ENCODE assay signal across 15 cellular contexts in the genomic region with DNA sequence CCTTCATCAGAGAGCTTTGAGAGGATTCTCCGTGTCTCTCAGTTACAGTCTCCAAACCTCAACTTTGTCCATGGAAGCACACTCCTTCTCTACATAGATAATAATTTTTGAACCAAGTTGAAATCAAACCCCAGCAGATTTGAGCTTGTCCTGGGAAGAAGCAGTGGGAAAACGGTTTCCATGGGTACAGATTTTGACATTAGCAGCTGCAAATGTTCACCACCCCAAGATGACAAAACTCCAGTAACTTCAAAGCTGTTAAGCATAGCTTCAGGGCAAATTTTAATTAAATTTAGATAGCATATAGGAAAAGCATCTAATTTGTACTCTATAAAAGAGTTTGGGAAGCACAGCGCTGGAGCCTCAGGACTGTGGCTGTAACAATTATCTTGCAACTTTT.
DNase-seq lines count a peak whose midpoint lies in the region; ATAC-seq and TF ChIP-seq lines count a peak whose summit lies in the region.
"Had no signal": no experiment of that assay in that cellular context is flagged by ENCODE, and none has a peak within 500 bp of the region (broad histone marks: within the 10 kb centered on the region; RNA-seq: fewer than 3 reads in every experiment).

No MANE protein-coding gene starts in this region.

- no peaks in the 10 kb centered on the region for H3K79me2 ChIP-seq in neural progenitor cell (ENCODE audit: low read depth)

- H2AFZ ChIP-seq in neural progenitor cell (replicated peaks): no peak overlapping the region
- H2AFZ ChIP-seq: GM23338 had no signal

- TF ChIP-seq CTCF in gastroesophageal sphincter (IDR thresholded peaks at IDR 0.05) (no peak), neural progenitor cell (IDR thresholded peaks at IDR 0.05) (no peak), mucosa of descending colon (IDR thresholded peaks at IDR 0.05) (no peak)

- H3K36me3 ChIP-seq in gastroesophageal sphincter: no peaks in the 10 kb centered on the region
- H3K36me3 ChIP-seq in neural progenitor cell: no peaks in the 10 kb centered on the region
- H3K36me3 ChIP-seq in mucosa of descending colon (ENCODE audit: low read depth): no peaks in the 10 kb centered on the region

- H3K36me3 Mint-ChIP-seq in neural progenitor cell: no peaks in the 10 kb centered on the region
- H3K36me3 Mint-ChIP-seq: CD8-positive, alpha-beta memory T cell had no signal

- peaks cover 20% of the 10 kb centered on the region for H3K27me3 Mint-ChIP-seq in neural progenitor cell (ENCODE audit: insufficient read depth, low read depth)

- H3K27ac ChIP-seq in gastroesophageal sphincter: peak overlapping the region in 3 of 4 donors; percentile 29 to 63 (median 33)
- no peak overlapping the region for H3K27ac ChIP-seq in neural progenitor cell
- H3K27ac ChIP-seq: 22Rv1 had no signal

- no peak for TF ChIP-seq EP300 in gastroesophageal sphincter (IDR thresholded peaks at IDR 0.05)

- H3K9me3 Mint-ChIP-seq in neural progenitor cell: peaks cover 7% of the 10 kb centered on the region
- H3K9me3 Mint-ChIP-seq: H9 had no signal

- no peak overlapping the region for H3K9ac ChIP-seq in neural progenitor cell

- no peak overlapping the region for H3K4me3 Mint-ChIP-seq in neural progenitor cell
- H3K4me3 Mint-ChIP-seq: CD8-positive, alpha-beta memory T cell; GM23338; H9 had no signal

- no peak for TF ChIP-seq POLR2A in gastroesophageal sphincter (IDR thresholded peaks at IDR 0.05)

- no peak overlapping the region for H3K4me3 ChIP-seq in gastroesophageal sphincter
- H3K4me3 ChIP-seq in neural progenitor cell: no peak overlapping the region
- H3K4me3 ChIP-seq in mucosa of descending colon: no peak overlapping the region
- H3K4me3 ChIP-seq: GM12878, GM23338 had no signal

- H3K27ac Mint-ChIP-seq in neural progenitor cell: peak overlapping the region; percentile 14
- H3K27ac Mint-ChIP-seq: CD8-positive, alpha-beta memory T cell; GM23338; H9 had no signal

- ATAC-seq in gastroesophageal sphincter: no peak
- no peak for ATAC-seq in HG02981 (IDR thresholded peaks at IDR 0.05; ENCODE audit: unreplicated experiment)
- no peak for ATAC-seq in mucosa of descending colon
- ATAC-seq: GM12878, GM23338, HepG2 had no signal

- no peaks in the 10 kb centered on the region for H3F3A ChIP-seq in neural progenitor cell (ENCODE audit: low read depth)

- H4K20me1 ChIP-seq in neural progenitor cell (ENCODE audit: low read depth): no peaks in the 10 kb centered on the region

- H3K4me2 ChIP-seq in neural progenitor cell: no peak overlapping the region
- H3K4me2 ChIP-seq: GM23338 had no signal

- WGBS in gastroesophageal sphincter (ENCODE audit: low coverage in 1 of 2), 2 donors: 29 to 34% methylated on average over 3 of the region's 3 CpGs

- H3K4me1 ChIP-seq in gastroesophageal sphincter (peaks cover 0 to 18% (median 0%) of the 10 kb centered on the region in 3 donors), neural progenitor cell (peaks cover 31% of the 10 kb centered on the region), mucosa of descending colon (ENCODE audit: low read depth) (no peaks in the 10 kb centered on the region)
- H3K4me1 ChIP-seq: Caco-2 had no signal

- H3K27me3 ChIP-seq in gastroesophageal sphincter: peaks cover 21% of the 10 kb centered on the region
- H3K27me3 ChIP-seq in neural progenitor cell: no peaks in the 10 kb centered on the region

- intact Hi-C loops in mucosa of descending colon (cut with DNase I, micrococcal nuclease): no loop called here

- peaks cover 55% of the 10 kb centered on the region for H3K4me1 Mint-ChIP-seq in neural progenitor cell
- H3K4me1 Mint-ChIP-seq: CD8-positive, alpha-beta memory T cell had no signal

- H3K9me3 ChIP-seq in gastroesophageal sphincter: peaks cover 0 to 16% (median 0%) of the 10 kb centered on the region in 3 donors
- no peaks in the 10 kb centered on the region for H3K9me3 ChIP-seq in neural progenitor cell (ENCODE audit: low read depth)
- H3K9me3 ChIP-seq in mucosa of descending colon: no peaks in the 10 kb centered on the region
- H3K9me3 ChIP-seq: Caco-2 had no signal

- DNase-seq in DMS 273 (lab: John Stamatoyannopoulos, UW; ENCODE audit: unreplicated experiment) (peak; percentile 58), DMS 273 treated with DMSO at 0.1 percent for 48 hours (lab: John Stamatoyannopoulos, UW) (no peak), neural progenitor cell (ENCODE audit: low spot score) (no peak), NOMO-1 treated with dmso at 0.1 percent for 144 hours (lab: John Stamatoyannopoulos, UW; ENCODE audit: unreplicated experiment) (no peak), mucosa of descending colon (no peak)
- DNase-seq in activated effector memory CD4-positive, alpha-beta T cell treated with Interleukin-2 at 50 U/mL for 16 hours: no peak
- DNase-seq: Caco-2; CD8-positive, alpha-beta memory T cell; H9 had no signal
